14 cellular contexts compared by ENCODE assay signal in the genomic region with DNA sequence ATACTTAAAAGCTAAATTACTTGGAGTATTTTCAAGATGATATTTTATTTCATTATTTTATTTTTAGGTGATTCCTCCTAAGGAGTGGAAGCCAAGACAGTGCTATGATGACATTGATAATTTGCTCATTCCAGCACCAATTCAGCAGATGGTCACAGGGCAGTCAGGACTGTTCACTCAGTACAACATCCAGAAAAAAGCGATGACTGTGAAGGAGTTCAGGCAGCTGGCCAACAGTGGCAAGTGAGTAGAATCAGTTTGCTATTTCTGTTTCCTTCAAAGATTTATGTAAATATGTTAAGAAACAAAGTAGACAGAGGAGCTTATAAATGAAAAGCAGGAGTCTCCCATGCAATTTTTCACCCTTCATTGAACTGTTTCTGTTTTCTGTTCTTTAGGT. TPM values are rescaled to one million over a fixed set of nuclear protein-coding genes. Genes with fewer than 3 reads are reported as not detected.
DNase-seq lines count a peak whose midpoint lies in the region; ATAC-seq, FAIRE-seq and TF ChIP-seq lines count a peak whose summit lies in the region.
"Had no signal": no experiment of that assay in that cellular context is flagged by ENCODE, and none has a peak within 500 bp of the region (broad histone marks: within the 10 kb centered on the region; RNA-seq: fewer than 3 reads in every experiment).

No MANE protein-coding gene starts in this region.

- DNase-seq in GM04504 (ENCODE audit: low read depth) (peak; percentile 34), amniotic epithelial cell (ENCODE audit: low read depth) (peak; percentile 33), fibroblast of villous mesenchyme (ENCODE audit: low read depth) (peak; percentile 48), osteoblast (ENCODE audit: insufficient read length, low spot score, missing footprints) (peak; percentile 95), Karpas-422 (no peak), RCC 7860 (ENCODE audit: low spot score) (no peak)
- DNase-seq in effector memory CD4-positive, alpha-beta T cell = no peak
- DNase-seq: activated CD4-positive, alpha-beta T cell treated with anti-CD3 and anti-CD28 coated beads for 36 hours; activated gamma-delta T cell; immature natural killer cell; NCI-H2107; SHP77 treated with DMSO at 0.1 percent for 48 hours had no signal

- H3K79me2 ChIP-seq in osteoblast (ENCODE audit: insufficient read depth, low read length) (peaks cover 15% of the 10 kb centered on the region), Karpas-422 (ENCODE audit: low read length) (peaks cover 52% of the 10 kb centered on the region)

- H3K27ac ChIP-seq in osteoblast (ENCODE audit: low read depth, low read length) (no peak overlapping the region), Karpas-422 (ENCODE audit: low read length) (no peak overlapping the region)
- no peak overlapping the region for H3K27ac ChIP-seq in effector memory CD4-positive, alpha-beta T cell (ENCODE audit: insufficient read depth, low read length, poor library complexity, severe bottlenecking)
- H3K27ac ChIP-seq: thoracic aorta had no signal

- no peak for TF ChIP-seq CTCF in fibroblast of villous mesenchyme (IDR thresholded peaks at IDR 0.05; ENCODE audit: insufficient read depth, low read depth, low read length)
- TF ChIP-seq CTCF in osteoblast (IDR thresholded peaks at IDR 0.05; ENCODE audit: extremely low read depth, low read depth, low read length) = no peak

- H3K4me2 ChIP-seq in osteoblast (ENCODE audit: insufficient read depth, low read length) (no peak overlapping the region), Karpas-422 (ENCODE audit: low read depth, low read length, poor library complexity, severe bottlenecking) (no peak overlapping the region)

- no peaks in the 10 kb centered on the region for H3K9me3 ChIP-seq in osteoblast (ENCODE audit: low read depth, low read length)
- no peaks in the 10 kb centered on the region for H3K9me3 ChIP-seq in Karpas-422 (ENCODE audit: low read length)
- no peaks in the 10 kb centered on the region for H3K9me3 ChIP-seq in effector memory CD4-positive, alpha-beta T cell (ENCODE audit: control insufficient read depth, low read length)
- H3K9me3 ChIP-seq: thoracic aorta had no signal

- ATAC-seq in GM18858 (IDR thresholded peaks at IDR 0.05; ENCODE audit: unreplicated experiment) = no peak
- ATAC-seq: activated CD4-positive, alpha-beta T cell treated with anti-CD3 and anti-CD28 coated beads for 36 hours had no signal

- H3K4me1 ChIP-seq in osteoblast (ENCODE audit: insufficient read depth, low read length) (no peaks in the 10 kb centered on the region), Karpas-422 (ENCODE audit: low read length) (peaks cover 9% of the 10 kb centered on the region; the same call in 1 of the 2 replicates)
- H3K4me1 ChIP-seq in effector memory CD4-positive, alpha-beta T cell (ENCODE audit: control insufficient read depth, insufficient read depth, low read length, poor library complexity, severe bottlenecking) = no peaks in the 10 kb centered on the region

- no peak overlapping the region for H3K4me3 ChIP-seq in fibroblast of villous mesenchyme (ENCODE audit: low read depth, low read length)
- no peak overlapping the region for H3K4me3 ChIP-seq in osteoblast (ENCODE audit: insufficient read depth, low read length)
- H3K4me3 ChIP-seq in Karpas-422 (ENCODE audit: low read length) = no peak overlapping the region
- no peak overlapping the region for H3K4me3 ChIP-seq in effector memory CD4-positive, alpha-beta T cell (ENCODE audit: insufficient read depth, low read depth, low read length, poor library complexity, severe bottlenecking)
- H3K4me3 ChIP-seq: thoracic aorta had no signal

- no peak overlapping the region for H2AFZ ChIP-seq in osteoblast (ENCODE audit: low read length)
- no peak overlapping the region for H2AFZ ChIP-seq in Karpas-422 (ENCODE audit: low read length)

- H3K27me3 ChIP-seq in osteoblast (ENCODE audit: insufficient read depth, low read length) (no peaks in the 10 kb centered on the region), Karpas-422 (ENCODE audit: low read length) (no peaks in the 10 kb centered on the region)
- no peaks in the 10 kb centered on the region for H3K27me3 ChIP-seq in effector memory CD4-positive, alpha-beta T cell (replicated peaks; ENCODE audit: control insufficient read depth, insufficient read depth, low read length, poor library complexity, severe bottlenecking)

- H4K20me1 ChIP-seq in osteoblast (ENCODE audit: insufficient read depth, low read length) (no peaks in the 10 kb centered on the region), Karpas-422 (ENCODE audit: insufficient read depth, low read depth, low read length) (no peaks in the 10 kb centered on the region)

- H3K9ac ChIP-seq in Karpas-422 (ENCODE audit: low read length) = no peak overlapping the region

- H3K36me3 ChIP-seq in osteoblast (ENCODE audit: insufficient read depth, low read length) = no peaks in the 10 kb centered on the region
- peaks cover 6% of the 10 kb centered on the region; the same call in 1 of the 2 replicates for H3K36me3 ChIP-seq in Karpas-422 (ENCODE audit: insufficient read depth, low read length)
- H3K36me3 ChIP-seq in effector memory CD4-positive, alpha-beta T cell (ENCODE audit: control insufficient read depth, insufficient read depth, low read length) = peaks cover 7% of the 10 kb centered on the region
- H3K36me3 ChIP-seq: thoracic aorta had no signal

- H3K9me2 ChIP-seq in Karpas-422 (replicated peaks; ENCODE audit: insufficient read depth, low read length) = no peaks in the 10 kb centered on the region

- no peak for FAIRE-seq in RCC 7860 (lab: Jason Lieb, UNC)

RNA-seq across cellular contexts. Expression of a gene that starts 47.8 kb away (rescaled TPM):
- 26.7 and 31.1 TPM in 2 replicates for total RNA-seq in fibroblast of villous mesenchyme
- total RNA-seq in osteoblast = 50.1 and 50.7 TPM in 2 replicates
- total RNA-seq in Karpas-422 (2014; rRNA removed; shearing (Covaris generic); ENCODE audit: low replicate concordance) = 45.1 and 61.1 TPM in 2 replicates

Comparison
In these comparisons a context has a peak if more than half of its experiments do, and no peak if none do; other contexts are left out.
1. DNase-seq: peak in GM04504 (single experiment), amniotic epithelial cell (single experiment), fibroblast of villous mesenchyme (single experiment) and osteoblast (single experiment); none in Karpas-422 (single experiment), RCC 7860 (single experiment) and effector memory CD4-positive, alpha-beta T cell (0 of 3).